In the genomic region with DNA sequence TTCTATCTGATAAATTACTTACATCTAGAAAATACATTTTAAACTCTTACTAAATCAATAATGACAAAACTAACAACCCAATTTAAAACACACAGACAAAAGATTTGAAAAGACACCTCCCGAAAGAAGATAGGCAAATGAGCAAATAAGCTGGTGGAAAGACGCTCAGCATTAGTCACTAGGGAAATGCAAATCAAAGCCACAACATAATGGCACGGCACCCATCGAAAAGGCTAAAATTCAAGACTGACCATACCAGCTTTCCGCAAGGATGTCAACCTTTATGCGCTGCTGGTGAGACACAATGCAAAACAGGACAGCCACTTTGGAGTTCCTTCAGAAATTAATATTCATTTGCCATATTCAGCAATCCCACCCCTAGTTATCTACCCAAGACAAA, we compare ENCODE assay signal across 20 cellular contexts.
"Had no signal": no experiment of that assay in that cellular context is flagged by ENCODE, and none has a peak within 500 bp of the region (broad histone marks: within the 10 kb centered on the region; RNA-seq: fewer than 3 reads in every experiment).

No MANE protein-coding gene starts in this region.

- H3K27me3 Mint-ChIP-seq: activated naive CD8-positive, alpha-beta T cell treated with anti-CD3 and anti-CD28 coated beads, Interleukin-2, amount 10 ng/mL, durations not matched to agents 7 days and 5 days; stimulated activated naive CD8-positive, alpha-beta T cell treated with anti-CD3 and anti-CD28 coated beads, Interleukin-15, Interleukin-2, amounts not matched to agents 100 ng/mL and 50 ng/mL, for 24 hours had no signal

- H3K4me2 ChIP-seq: smooth muscle cell had no signal

- H3K27ac Mint-ChIP-seq: activated naive CD8-positive, alpha-beta T cell treated with anti-CD3 and anti-CD28 coated beads, Interleukin-2, amount 10 ng/mL, durations not matched to agents 7 days and 5 days; stimulated activated naive CD8-positive, alpha-beta T cell treated with anti-CD3 and anti-CD28 coated beads, Interleukin-15, Interleukin-2, amounts not matched to agents 100 ng/mL and 50 ng/mL, for 24 hours had no signal

- H3K27ac ChIP-seq: breast epithelium, gastroesophageal sphincter, lower lobe of right lung, right lobe of liver, upper lobe of left lung, VCaP had no signal

- H3K9me3 Mint-ChIP-seq: activated naive CD8-positive, alpha-beta T cell treated with anti-CD3 and anti-CD28 coated beads, Interleukin-2, amount 10 ng/mL, durations not matched to agents 7 days and 5 days; activated T-cell treated with anti-CD3 and anti-CD28 coated beads, Interleukin-2, amount 50 U/mL, for 4 hours had no signal

- H3K4me3 Mint-ChIP-seq: activated naive CD8-positive, alpha-beta T cell treated with anti-CD3 and anti-CD28 coated beads, Interleukin-2, amount 10 ng/mL, durations not matched to agents 7 days and 5 days; activated T-cell treated with anti-CD3 and anti-CD28 coated beads, Interleukin-2, amount 50 U/mL, for 4 hours; neural crest cell; stimulated activated naive CD8-positive, alpha-beta T cell treated with anti-CD3 and anti-CD28 coated beads, Interleukin-15, Interleukin-2, amounts not matched to agents 100 ng/mL and 50 ng/mL, for 24 hours had no signal

- H3K9me3 ChIP-seq: breast epithelium, gastroesophageal sphincter, lower lobe of right lung, right lobe of liver, upper lobe of left lung had no signal

- H3K27me3 ChIP-seq: breast epithelium, gastroesophageal sphincter, right lobe of liver, upper lobe of left lung had no signal

- DNase-seq: activated CD4-positive, alpha-beta T cell treated with anti-CD3 and anti-CD28 coated beads, Interleukin-2, amount 50 U/mL, for 48 hours; activated gamma-delta T cell; activated naive CD8-positive, alpha-beta T cell treated with anti-CD3 and anti-CD28 coated beads, Interleukin-2, amount 10 ng/mL, durations not matched to agents 7 days and 5 days; activated T-cell treated with anti-CD3 and anti-CD28 coated beads, Interleukin-2, amount 50 U/mL, for 4 hours; cerebellar nuclear complex; dermis blood vessel endothelial cell; erythroblast; left colon; lower lobe of right lung; stimulated activated CD4-positive, alpha-beta T cell treated with anti-CD3 and anti-CD28 coated beads, Interleukin-4, amount 100 ng/mL, for 4 hours; stimulated activated CD8-positive, alpha-beta memory T cell treated with anti-CD3 and anti-CD28 coated beads, Interleukin-4, amount 100 ng/mL, for 48 hours; T1000; upper lobe of left lung had no signal

- H3K4me3 ChIP-seq: breast epithelium, gastroesophageal sphincter, lower lobe of right lung, right lobe of liver, smooth muscle cell, upper lobe of left lung had no signal

- H3K4me1 ChIP-seq: breast epithelium, lower lobe of right lung had no signal

- H3K36me3 ChIP-seq: breast epithelium, gastroesophageal sphincter, lower lobe of right lung, right lobe of liver, upper lobe of left lung had no signal

- ATAC-seq: activated T-cell treated with anti-CD3 and anti-CD28 coated beads, Interleukin-2, amount 50 U/mL, for 4 hours; gastroesophageal sphincter; left colon; lower lobe of right lung; right lobe of liver had no signal
